In the genomic region with DNA sequence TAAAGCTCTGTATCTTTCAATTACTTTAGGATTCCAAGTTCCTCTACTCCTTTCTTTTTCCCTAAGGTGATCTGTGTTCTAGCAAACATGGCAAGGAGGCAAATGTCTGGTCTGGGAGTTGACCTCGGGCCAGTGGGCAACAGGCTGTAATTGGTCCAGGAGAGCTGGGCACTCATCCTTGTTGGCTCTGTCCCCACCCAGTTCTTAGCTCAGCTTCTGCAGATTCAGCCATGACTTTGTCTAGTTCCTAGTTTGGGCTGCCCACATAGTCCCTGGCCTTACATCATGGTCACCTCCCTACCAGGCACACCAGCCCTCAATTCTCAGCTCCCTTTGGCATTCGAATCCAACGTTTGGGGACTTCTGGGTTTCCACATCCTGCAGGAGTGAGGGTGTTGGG, we compare ENCODE assay signal across 23 cellular contexts.
"Had no signal": no experiment of that assay in that cellular context is flagged by ENCODE, and none has a peak within 500 bp of the region (broad histone marks: within the 10 kb centered on the region; RNA-seq: fewer than 3 reads in every experiment).

No MANE protein-coding gene starts in this region.

- H3K27ac ChIP-seq: left ventricle myocardium inferior, pancreas, prostate gland, right lobe of liver, tibial nerve, upper lobe of left lung had no signal

- ATAC-seq: naive thymus-derived CD4-positive, alpha-beta T cell; natural killer cell treated with Interleukin-12 subunit alpha and Interleukin-12 subunit beta and Interleukin-15 and Interleukin-18, amount 100 ng/mL, for 72 hours; pancreas; right lobe of liver; stimulated activated memory B cell treated with anti-CD40 and anti-IgM and Interleukin-4, amounts not matched to agents 10 μg/mL and 1 μg/mL and 100 μg/mL, for 72 hours; stimulated activated naive CD8-positive, alpha-beta T cell treated with anti-CD3 and anti-CD28 coated beads, Interleukin-15, amount 100 ng/mL, for 72 hours had no signal

- H3K36me3 ChIP-seq: left ventricle myocardium inferior, pancreas, prostate gland, right lobe of liver, tibial nerve, upper lobe of left lung had no signal

- DNase-seq: hypothalamus; immature natural killer cell; kidney; left ventricle myocardium inferior; mesendoderm; naive thymus-derived CD4-positive, alpha-beta T cell; pancreas; posterior cingulate gyrus; right lobe of liver; stimulated activated CD4-positive, alpha-beta T cell treated with anti-CD3 and anti-CD28 coated beads, Interleukin-1b, Interleukin-23, amount 100 ng/mL, for 48 hours; stimulated activated CD4-positive, alpha-beta T cell treated with anti-CD3 and anti-CD28 coated beads, Interleukin-2, amount 100 ng/mL, for 48 hours; stimulated activated CD4-positive, alpha-beta T cell treated with anti-CD3 and anti-CD28 coated beads, Interleukin-4, amount 100 ng/mL, for 4 hours; stimulated activated CD8-positive, alpha-beta memory T cell treated with anti-CD3 and anti-CD28 coated beads, Interleukin-4, amount 100 ng/mL, for 48 hours; stimulated activated naive CD4-positive, alpha-beta T cell treated with Interleukin-2 at 50 U/mL for 16 hours; stimulated activated naive CD8-positive, alpha-beta T cell treated with anti-CD3 and anti-CD28 coated beads, Interleukin-15, amount 100 ng/mL, for 72 hours; substantia nigra; upper lobe of left lung had no signal

- H3K4me1 ChIP-seq: pancreas, prostate gland, right lobe of liver had no signal

- H3K4me3 ChIP-seq: left ventricle myocardium inferior, lung, pancreas, prostate gland, right lobe of liver, smooth muscle cell, tibial nerve, upper lobe of left lung had no signal

- H3K27me3 ChIP-seq: pancreas, right lobe of liver, tibial nerve, upper lobe of left lung had no signal

- H3K9me3 ChIP-seq: pancreas, prostate gland, right lobe of liver, tibial nerve, upper lobe of left lung had no signal
